In genomic region chr11:72824020-72824419, GRCh38 we compare ENCODE assay signal across 22 cellular contexts. TPM values are rescaled to one million over a fixed set of nuclear protein-coding genes. Genes with fewer than 3 reads are reported as not detected.
DNase-seq lines count a peak whose midpoint lies in the region; ATAC-seq, FAIRE-seq and TF ChIP-seq lines count a peak whose summit lies in the region.
"Had no signal": no experiment of that assay in that cellular context is flagged by ENCODE, and none has a peak within 500 bp of the region (broad histone marks: within the 10 kb centered on the region; RNA-seq: fewer than 3 reads in every experiment).

No MANE protein-coding gene starts in this region.

- no peak for ATAC-seq in activated B cell treated with CpG ODN at 0.5 μM for 24 hours (ENCODE audit: low read depth)
- ATAC-seq in natural killer cell = no peak
- ATAC-seq: activated CD4-positive, CD25-positive, alpha-beta regulatory T cell treated with anti-CD3 and anti-CD28 coated beads, Interleukin-2, amount 50 U/mL, for 24 hours; CD8-positive, alpha-beta T cell; gastroesophageal sphincter; left colon had no signal

- no peak for DNase-seq in GM12891 (ENCODE audit: insufficient read length, low spot score)
- no peak for DNase-seq in activated B cell treated with CpG ODN at 0.5 μM for 24 hours
- DNase-seq in natural killer cell = no peak
- no peak for DNase-seq in activated gamma-delta T cell (lab: John Stamatoyannopoulos, UW)
- DNase-seq in LoVo (ENCODE audit: low spot score) = no peak
- no peak for DNase-seq in HTR-8/SVneo (ENCODE audit: insufficient read length, low spot score)
- DNase-seq in T-helper 1 cell = no peak
- DNase-seq: activated effector memory CD4-positive, alpha-beta T cell treated with anti-CD3 and anti-CD28 coated beads, Interleukin-2, amount 50 U/mL, for 16 hours; amygdala; caudate nucleus; CD8-positive, alpha-beta T cell; effector CD4-positive, alpha-beta T cell; EL; left colon; PC-9; T1000; testis had no signal

- no peak overlapping the region for H3K4me3 ChIP-seq in BLaER1
- H3K4me3 ChIP-seq: esophagus muscularis mucosa, gastroesophageal sphincter, PC-9, testis had no signal

- H3K36me3 Mint-ChIP-seq in activated B cell treated with CpG ODN at 0.5 μM for 24 hours (ENCODE audit: low read depth) (peaks cover 39% of the 10 kb centered on the region), natural killer cell (no peaks in the 10 kb centered on the region)

- peak overlapping the region; percentile 95 for H3K27ac Mint-ChIP-seq in activated B cell treated with CpG ODN at 0.5 μM for 24 hours
- peak overlapping the region; percentile 93 to 95 for H3K27ac Mint-ChIP-seq in natural killer cell

- H3K9me3 ChIP-seq in BLaER1 = no peaks in the 10 kb centered on the region
- H3K9me3 ChIP-seq: esophagus muscularis mucosa, gastroesophageal sphincter, testis had no signal

- H3K27me3 ChIP-seq in BLaER1 = no peaks in the 10 kb centered on the region
- H3K27me3 ChIP-seq: esophagus muscularis mucosa, gastroesophageal sphincter, testis had no signal

- peaks cover 58% of the 10 kb centered on the region for H3K4me1 ChIP-seq in BLaER1

- H3K36me3 ChIP-seq in BLaER1 = peaks cover 57% of the 10 kb centered on the region

- TF ChIP-seq CTCF in activated B cell treated with CpG ODN at 0.5 μM for 24 hours (IDR thresholded peaks at IDR 0.05) (no peak), natural killer cell (IDR thresholded peaks at IDR 0.05) (no peak)

- H3K4me2 ChIP-seq in BLaER1 = peak overlapping the region; percentile 95
- H3K4me2 ChIP-seq: PC-9 had no signal

- 0 out of 2 replicates have a peak, but pooled peaks cover 4% of the 10 kb centered on the region for H4K20me1 ChIP-seq in BLaER1

- H3K4me1 Mint-ChIP-seq in activated B cell treated with CpG ODN at 0.5 μM for 24 hours (peaks cover 61% of the 10 kb centered on the region), natural killer cell (peaks cover 14 to 24% of the 10 kb centered on the region in 2 donors)

- POLR2A ChIA-PET in activated B cell treated with CpG ODN at 0.5 μM for 24 hours (lab: Charles Lee) = interaction anchor here (0.8 to 3.9 kb wide), 3 partner anchors 30 to 366 kb away, joined by 4 to 13 read pairs (median 5); partner anchors contain the start of gene STARD10

- peak; percentile 31; the same call in 1 of the 2 replicates for TF ChIP-seq POLR2A in GM12891 (IDR thresholded peaks at IDR 0.05; ENCODE audit: low read depth, low read length)

- intact Hi-C loops in activated B cell treated with CpG ODN at 0.5 μM for 24 hours (cut with micrococcal nuclease) = loop anchor here (10.0 kb wide), 1 partner anchor 561 kb away; no protein-coding TSS in a partner anchor
- intact Hi-C loops in natural killer cell (cut with micrococcal nuclease) = no loop called here

- H3K4me3 Mint-ChIP-seq in activated B cell treated with CpG ODN at 0.5 μM for 24 hours = no peak overlapping the region
- no peak overlapping the region for H3K4me3 Mint-ChIP-seq in natural killer cell
- H3K4me3 Mint-ChIP-seq: CD8-positive, alpha-beta T cell had no signal

- peak; percentile 43 for FAIRE-seq in GM12891 (lab: Jason Lieb, UNC)
- no peak for FAIRE-seq in HTR-8/SVneo (lab: Jason Lieb, UNC)
- FAIRE-seq: GM19239 had no signal

- H3K9ac ChIP-seq in BLaER1 = no peak overlapping the region

- CTCF ChIA-PET in activated B cell treated with CpG ODN at 0.5 μM for 24 hours (lab: Charles Lee) = no interaction called here

- H3K9me3 Mint-ChIP-seq in activated B cell treated with CpG ODN at 0.5 μM for 24 hours (no peaks in the 10 kb centered on the region), natural killer cell (no peaks in the 10 kb centered on the region)
- H3K9me3 Mint-ChIP-seq: CD8-positive, alpha-beta T cell had no signal

- H3K27ac ChIP-seq in BLaER1 = peak overlapping the region; percentile 83
- H3K27ac ChIP-seq: PC-9, testis had no signal

- H3K27me3 Mint-ChIP-seq in activated B cell treated with CpG ODN at 0.5 μM for 24 hours = no peaks in the 10 kb centered on the region
- no peaks in the 10 kb centered on the region for H3K27me3 Mint-ChIP-seq in natural killer cell (ENCODE audit: low read depth in 2 of 2)

TF ChIP-seq in GM12891, 5 proteins besides CTCF, POLR2A, EP300 and RAD21:
- TF ChIP-seq POLR2AphosphoS5 (IDR thresholded peaks at IDR 0.05; ENCODE audit: low read depth, low read length) (0 out of 2 replicates have a peak, but pooled peaks have one; percentile 4), PAX5 (IDR thresholded peaks at IDR 0.05; ENCODE audit: insufficient read depth, low read length, severe bottlenecking) (no peak), POU2F2 (IDR thresholded peaks at IDR 0.05; ENCODE audit: low read depth, low read length) (no peak), SPI1 (IDR thresholded peaks at IDR 0.05; ENCODE audit: low read depth, low read length) (no peak)

RNA-seq across cellular contexts. Expression of gene ATG16L2, which starts 9.8 kb away (rescaled TPM):
- polyA plus RNA-seq in GM12891 (2012; ENCODE audit: low read depth, missing spikeins) = 27.2 TPM
- total RNA-seq in activated B cell treated with CpG ODN at 0.5 μM for 24 hours (73.5 and 96.7 TPM in 2 replicates), natural killer cell (100 to 1,000 TPM; 172 to 190 (median 179) TPM)

RNA-seq across cellular contexts. Expression of gene STARD10, which starts 30.2 kb away (rescaled TPM):
- polyA plus RNA-seq in GM12891 (2012; ENCODE audit: low read depth, missing spikeins) = 23.1 TPM
- total RNA-seq in activated B cell treated with CpG ODN at 0.5 μM for 24 hours = 42.6 and 46.8 TPM in 2 replicates
- 10 to 100 TPM; 10.9 to 17.3 (median 11.7) TPM for total RNA-seq in natural killer cell
